Comparison of ENCODE assay signal across 37 cellular contexts in genomic region chr18:31291688-31292087, GRCh38.
"Had no signal": no experiment of that assay in that cellular context is flagged by ENCODE, and none has a peak within 500 bp of the region (broad histone marks: within the 10 kb centered on the region; RNA-seq: fewer than 3 reads in every experiment).

No MANE protein-coding gene starts in this region.

- H3K27ac Mint-ChIP-seq: activated naive CD4-positive, alpha-beta T cell treated with anti-CD3 and anti-CD28 coated beads for 36 hours; activated naive CD4-positive, alpha-beta T cell treated with anti-CD3 and anti-CD28 coated beads, Interleukin-2, amount 50 U/mL, for 24 hours; activated naive CD4-positive, alpha-beta T cell treated with anti-CD3 and anti-CD28 coated beads, Interleukin-2, amount 50 U/mL, for 72 hours; activated naive CD8-positive, alpha-beta T cell; activated naive CD8-positive, alpha-beta T cell treated with anti-CD3 and anti-CD28 coated beads for 36 hours; activated naive CD8-positive, alpha-beta T cell treated with anti-CD3 and anti-CD28 coated beads, Interleukin-2, amount 10 ng/mL, durations not matched to agents 7 days and 5 days; activated naive CD8-positive, alpha-beta T cell treated with anti-CD3 and anti-CD28 coated beads, Interleukin-2, amount 50 U/mL, for 24 hours; activated T-cell treated with anti-CD3 and anti-CD28 coated beads, Interleukin-2, amount 50 U/mL, for 24 hours; activated T-cell treated with anti-CD3 and anti-CD28 coated beads, Interleukin-2, amount 50 U/mL, for 72 hours; activated T-helper 1 cell treated with anti-CD3 and anti-CD28 coated beads, Interleukin-12 subunit alpha, Interleukin-12 subunit beta, Interleukin-2, Interleukin-4 antibody, amounts not matched to agents 30 ng/mL and 10 ng/mL and 1 ng/mL, durations not matched to agents 14 hours and 24 hours and 36 hours; activated T-helper 17 cell treated with anti-CD3 and anti-CD28 coated beads, Interleukin-2, amount 50 U/mL, for 72 hours; activated T-helper 2 cell treated with anti-CD3 and anti-CD28 coated beads, Interferon-gamma antibody, Interleukin-2, Interleukin-4, amounts not matched to agents 10 μg/mL and 5 μg/mL and 100 μg/mL, durations not matched to agents 14 hours and 24 hours and 36 hours; brain had no signal

- ATAC-seq: activated naive CD4-positive, alpha-beta T cell treated with anti-CD3 and anti-CD28 coated beads, Interleukin-2, amount 50 U/mL, for 72 hours; activated naive CD8-positive, alpha-beta T cell treated with anti-CD3 and anti-CD28 coated beads, Interleukin-2, amount 50 U/mL, for 24 hours; activated T-cell treated with anti-CD3 and anti-CD28 coated beads, Interleukin-2, amount 50 U/mL, for 4 hours; activated T-cell treated with anti-CD3 and anti-CD28 coated beads, Interleukin-2, amount 50 U/mL, for 72 hours; activated T-helper 17 cell treated with anti-CD3 and anti-CD28 coated beads, Interleukin-2, amount 50 U/mL, for 72 hours; body of pancreas had no signal

- H3K4me3 ChIP-seq: adrenal gland, ascending aorta, body of pancreas, breast epithelium, cardiac muscle cell had no signal

- H3K4me1 ChIP-seq: adrenal gland, ascending aorta, body of pancreas, breast epithelium had no signal

- H3K9me3 ChIP-seq: adrenal gland, breast epithelium had no signal

- H3K27me3 ChIP-seq: adrenal gland, ascending aorta, body of pancreas, brain microvascular endothelial cell, breast epithelium, cardiac muscle cell had no signal

- H3K36me3 ChIP-seq: adrenal gland, ascending aorta, brain microvascular endothelial cell, breast epithelium, cardiac muscle cell had no signal

- H3K27ac ChIP-seq: adrenal gland, ascending aorta, body of pancreas, brain microvascular endothelial cell, breast epithelium, cardiac muscle cell had no signal

- H3K4me3 Mint-ChIP-seq: activated naive CD4-positive, alpha-beta T cell treated with anti-CD3 and anti-CD28 coated beads for 36 hours; activated naive CD4-positive, alpha-beta T cell treated with anti-CD3 and anti-CD28 coated beads, Interleukin-2, amount 50 U/mL, for 24 hours; activated naive CD8-positive, alpha-beta T cell; activated naive CD8-positive, alpha-beta T cell treated with anti-CD3 and anti-CD28 coated beads for 36 hours; activated naive CD8-positive, alpha-beta T cell treated with anti-CD3 and anti-CD28 coated beads, Interleukin-2, amount 10 ng/mL, durations not matched to agents 7 days and 5 days; activated naive CD8-positive, alpha-beta T cell treated with anti-CD3 and anti-CD28 coated beads, Interleukin-2, amount 50 U/mL, for 24 hours; activated T-cell treated with anti-CD3 and anti-CD28 coated beads, Interleukin-2, amount 50 U/mL, for 24 hours; activated T-cell treated with anti-CD3 and anti-CD28 coated beads, Interleukin-2, amount 50 U/mL, for 4 hours; activated T-cell treated with anti-CD3 and anti-CD28 coated beads, Interleukin-2, amount 50 U/mL, for 72 hours; activated T-helper 1 cell treated with anti-CD3 and anti-CD28 coated beads, Interleukin-12 subunit alpha, Interleukin-12 subunit beta, Interleukin-2, Interleukin-4 antibody, amounts not matched to agents 30 ng/mL and 10 ng/mL and 1 ng/mL, durations not matched to agents 14 hours and 24 hours and 36 hours; activated T-helper 17 cell treated with anti-CD3 and anti-CD28 coated beads, Interleukin-2, amount 50 U/mL, for 72 hours; brain; central memory CD8-positive, alpha-beta T cell had no signal

- H3K4me1 Mint-ChIP-seq: activated naive CD4-positive, alpha-beta T cell treated with anti-CD3 and anti-CD28 coated beads, Interleukin-2, amount 50 U/mL, for 24 hours; activated naive CD8-positive, alpha-beta T cell treated with anti-CD3 and anti-CD28 coated beads for 36 hours; activated naive CD8-positive, alpha-beta T cell treated with anti-CD3 and anti-CD28 coated beads, Interleukin-2, amount 10 ng/mL, durations not matched to agents 7 days and 5 days; activated naive CD8-positive, alpha-beta T cell treated with anti-CD3 and anti-CD28 coated beads, Interleukin-2, amount 50 U/mL, for 24 hours; activated T-helper 17 cell treated with anti-CD3 and anti-CD28 coated beads, Interleukin-2, amount 50 U/mL, for 72 hours; brain; central memory CD8-positive, alpha-beta T cell had no signal

- H3K36me3 Mint-ChIP-seq: activated naive CD4-positive, alpha-beta T cell treated with anti-CD3 and anti-CD28 coated beads, Interleukin-2, amount 50 U/mL, for 24 hours; activated naive CD8-positive, alpha-beta T cell; activated naive CD8-positive, alpha-beta T cell treated with anti-CD3 and anti-CD28 coated beads for 36 hours; activated naive CD8-positive, alpha-beta T cell treated with anti-CD3 and anti-CD28 coated beads, Interleukin-2, amount 10 ng/mL, durations not matched to agents 7 days and 5 days; brain had no signal

- H3K27me3 Mint-ChIP-seq: activated naive CD4-positive, alpha-beta T cell treated with anti-CD3 and anti-CD28 coated beads, Interleukin-2, amount 50 U/mL, for 24 hours; activated naive CD8-positive, alpha-beta T cell treated with anti-CD3 and anti-CD28 coated beads for 36 hours; activated naive CD8-positive, alpha-beta T cell treated with anti-CD3 and anti-CD28 coated beads, Interleukin-2, amount 10 ng/mL, durations not matched to agents 7 days and 5 days; activated T-cell treated with anti-CD3 and anti-CD28 coated beads, Interleukin-2, amount 50 U/mL, for 24 hours; activated T-helper 17 cell treated with anti-CD3 and anti-CD28 coated beads, Interleukin-2, amount 50 U/mL, for 72 hours; central memory CD8-positive, alpha-beta T cell had no signal

- DNase-seq: activated effector memory CD4-positive, alpha-beta T cell treated with anti-CD3 and anti-CD28 coated beads, Interleukin-2, amount 50 U/mL, for 16 hours; activated effector memory CD4-positive, alpha-beta T cell treated with Interleukin-2 at 50 U/mL for 16 hours; activated gamma-delta T cell; activated gamma-delta T cell treated with Interleukin-2 at 50 U/mL for 16 hours; activated naive CD4-positive, alpha-beta T cell; activated naive CD4-positive, alpha-beta T cell treated with anti-CD3 and anti-CD28 coated beads for 36 hours; activated naive CD4-positive, alpha-beta T cell treated with anti-CD3 and anti-CD28 coated beads, Interleukin-2, amount 50 U/mL, for 16 hours; activated naive CD4-positive, alpha-beta T cell treated with Interleukin-2 at 50 U/mL for 16 hours; activated naive CD8-positive, alpha-beta T cell treated with anti-CD3 and anti-CD28 coated beads for 36 hours; activated naive CD8-positive, alpha-beta T cell treated with anti-CD3 and anti-CD28 coated beads, Interleukin-2, amount 10 ng/mL, durations not matched to agents 7 days and 5 days; activated naive CD8-positive, alpha-beta T cell treated with anti-CD3 and anti-CD28 coated beads, Interleukin-2, amount 50 U/mL, for 24 hours; activated T-cell treated with anti-CD3 and anti-CD28 coated beads, Interleukin-2, amount 50 U/mL, for 1 hour; activated T-cell treated with anti-CD3 and anti-CD28 coated beads, Interleukin-2, amount 50 U/mL, for 24 hours; activated T-cell treated with anti-CD3 and anti-CD28 coated beads, Interleukin-2, amount 50 U/mL, for 4 hours; activated T-cell treated with anti-CD3 and anti-CD28 coated beads, Interleukin-2, amount 50 U/mL, for 48 hours; activated T-cell treated with anti-CD3 and anti-CD28 coated beads, Interleukin-2, amount 50 U/mL, for 72 hours; adrenal gland; amniotic stem cell; amygdala; anterior cingulate cortex; aorta; body of pancreas; brain microvascular endothelial cell; caudate nucleus; central memory CD4-positive, alpha-beta T cell; cerebellar nuclear complex had no signal
